23 cellular contexts compared by ENCODE assay signal in the genomic region with DNA sequence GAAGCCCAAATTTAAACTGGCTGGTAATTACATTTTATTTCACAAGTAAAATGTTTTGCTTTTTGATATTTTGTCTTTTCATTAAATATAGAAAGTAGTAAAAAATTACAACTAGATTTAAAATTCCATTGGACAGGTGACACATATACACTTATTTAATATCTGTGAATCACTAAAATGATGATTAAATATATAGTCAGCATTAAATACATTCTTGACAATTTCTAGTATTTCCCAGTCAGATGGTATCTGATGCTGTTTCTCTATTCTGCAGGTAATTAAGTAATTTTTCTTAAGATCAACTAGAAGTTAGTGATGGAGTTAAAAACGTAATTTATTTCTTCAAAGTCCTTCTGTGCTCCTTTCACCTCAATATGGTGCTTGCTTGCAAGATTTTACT.
"Had no signal": no experiment of that assay in that cellular context is flagged by ENCODE, and none has a peak within 500 bp of the region (broad histone marks: within the 10 kb centered on the region; RNA-seq: fewer than 3 reads in every experiment).

No MANE protein-coding gene starts in this region.

- DNase-seq: hippocampal formation, hypothalamus, immature natural killer cell, islet precursor cell, kidney, kidney glomerular epithelial cell, left cardiac atrium, left colon, left lung, left ventricle myocardium inferior, left ventricle myocardium superior, lower lobe of right lung, mammary epithelial cell, mesenchymal stem cell, mesendoderm, midbrain, mucosa of descending colon, naive B cell had no signal

- H3K36me3 ChIP-seq: left lung, left ventricle myocardium inferior, lower lobe of right lung had no signal

- H3K4me2 ChIP-seq: hepatocyte had no signal

- H3K4me3 ChIP-seq: hepatocyte, left lung, left ventricle myocardium inferior, lower lobe of right lung, lung, mucosa of descending colon had no signal

- FAIRE-seq: islet of Langerhans, keratinocyte, kidney had no signal

- ATAC-seq: left cardiac atrium, left colon, left lobe of liver, left lung, left ventricle myocardium superior, lower lobe of right lung, mucosa of descending colon had no signal

- H3K27me3 ChIP-seq: hepatocyte, left lung had no signal

- H3K27ac ChIP-seq: hepatocyte, left lung, left ventricle myocardium inferior, lower lobe of right lung had no signal

- H3K79me2 ChIP-seq: hepatocyte had no signal

- H2AFZ ChIP-seq: hepatocyte had no signal

- H3K4me1 ChIP-seq: left lung, left ventricle myocardium inferior, lower lobe of right lung had no signal

- H3K9me3 ChIP-seq: left lung, lower lobe of right lung, mucosa of descending colon had no signal
